In the genomic region with DNA sequence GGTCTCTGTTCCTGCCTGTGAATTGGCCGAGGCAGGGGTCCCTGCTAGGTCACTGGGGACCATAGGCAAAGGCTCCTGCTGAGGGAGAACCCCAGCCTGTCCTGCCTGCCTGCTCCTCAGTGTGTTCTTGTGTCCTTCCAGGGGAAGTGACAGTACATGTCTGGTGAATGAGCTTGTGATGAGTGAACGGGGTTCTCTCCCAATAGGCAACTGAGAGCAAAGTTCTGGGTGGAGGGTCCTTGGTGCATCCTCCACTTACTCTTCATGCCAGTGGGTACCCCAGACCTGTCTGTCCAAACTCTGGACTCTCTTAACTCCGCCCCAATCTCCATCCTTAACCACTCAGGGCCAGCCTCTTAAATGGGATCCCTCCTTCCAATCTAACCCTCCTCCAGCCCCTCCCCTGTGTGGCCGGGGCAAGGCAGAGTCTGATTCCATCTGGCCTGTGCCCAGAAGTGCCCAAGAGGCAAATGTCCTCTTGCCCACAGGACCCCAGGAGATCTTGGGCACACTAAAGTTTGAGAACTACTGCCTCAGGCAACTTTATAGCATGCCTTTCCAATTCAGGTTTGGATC, we compare ENCODE assay signal across 9 cellular contexts. TPM values are rescaled to one million over a fixed set of nuclear protein-coding genes. Genes with fewer than 3 reads are reported as not detected.
DNase-seq lines count a peak whose midpoint lies in the region; ATAC-seq and TF ChIP-seq lines count a peak whose summit lies in the region.
"Had no signal": no experiment of that assay in that cellular context is flagged by ENCODE, and none has a peak within 500 bp of the region (broad histone marks: within the 10 kb centered on the region; RNA-seq: fewer than 3 reads in every experiment).

No MANE protein-coding gene starts in this region.

- ATAC-seq in heart left ventricle (no peak), Right ventricle myocardium inferior (no peak), lower lobe of right lung (no peak)

- WGBS in heart left ventricle, 4 donors = 49 to 66% (median 58%) methylated on average over 3 to 4 of the region's 4 CpGs

- no peak overlapping the region for H3K27ac Mint-ChIP-seq in type B pancreatic cell

- no peak for DNase-seq in heart left ventricle
- DNase-seq in Right ventricle myocardium inferior (ENCODE audit: missing footprints) = no peak
- peak; percentile 31 for DNase-seq in adipocyte (ENCODE audit: low read depth)
- no peak for DNase-seq in lower lobe of right lung
- DNase-seq in type B pancreatic cell (ENCODE audit: extremely low spot score, unreplicated experiment) = no peak
- DNase-seq in NCI-H1092 (lab: John Stamatoyannopoulos, UW) = no peak
- no peak for DNase-seq in A172 (ENCODE audit: low spot score)
- no peak for DNase-seq in WERI-Rb-1
- DNase-seq: NCI-H226 had no signal

- H3K36me3 Mint-ChIP-seq in type B pancreatic cell = no peaks in the 10 kb centered on the region

- peak overlapping the region in 1 of 12 donors; percentile 82 for H3K4me3 ChIP-seq in heart left ventricle
- peak overlapping the region; percentile 86 for H3K4me3 ChIP-seq in adipocyte (ENCODE audit: low read length)
- peak overlapping the region; percentile 87 for H3K4me3 ChIP-seq in lower lobe of right lung
- no peak overlapping the region for H3K4me3 ChIP-seq in WERI-Rb-1 (ENCODE audit: low read depth, low read length)

- H3K4me1 Mint-ChIP-seq in type B pancreatic cell (ENCODE audit: unreplicated experiment) = peaks cover 4% of the 10 kb centered on the region

- no peak overlapping the region for H3K9ac ChIP-seq in adipocyte (ENCODE audit: low read length)

- H3K4me1 ChIP-seq in heart left ventricle (peaks cover 0 to 34% (median 18%) of the 10 kb centered on the region in 12 donors), adipocyte (ENCODE audit: control insufficient read depth, insufficient read depth, low read length) (peaks cover 15% of the 10 kb centered on the region), lower lobe of right lung (peaks cover 23% of the 10 kb centered on the region)

- no peaks in the 10 kb centered on the region for H3K27me3 Mint-ChIP-seq in type B pancreatic cell

- no peaks in the 10 kb centered on the region for H3K9me3 ChIP-seq in heart left ventricle
- no peaks in the 10 kb centered on the region for H3K9me3 ChIP-seq in adipocyte (ENCODE audit: control insufficient read depth, low read length)
- H3K9me3 ChIP-seq in lower lobe of right lung = no peaks in the 10 kb centered on the region
- H3K9me3 ChIP-seq in WERI-Rb-1 (ENCODE audit: severe bottlenecking) = no peaks in the 10 kb centered on the region

- no peak for TF ChIP-seq CTCF in heart left ventricle (IDR thresholded peaks at IDR 0.05)
- TF ChIP-seq CTCF in lower lobe of right lung (IDR thresholded peaks at IDR 0.05) = no peak
- TF ChIP-seq CTCF in type B pancreatic cell (conservative IDR thresholded peaks at IDR 0.05) = no peak
- no peak for TF ChIP-seq CTCF in WERI-Rb-1 (IDR thresholded peaks at IDR 0.05; ENCODE audit: low read depth, low read length)

- no peak for TF ChIP-seq POLR2A in heart left ventricle (IDR thresholded peaks at IDR 0.05)

- H3K36me3 ChIP-seq in heart left ventricle = peaks cover 0 to 33% (median 23%) of the 10 kb centered on the region in 9 donors
- H3K36me3 ChIP-seq in adipocyte (ENCODE audit: control insufficient read depth, insufficient read depth, low read length, severe bottlenecking) = peaks cover 8% of the 10 kb centered on the region
- H3K36me3 ChIP-seq in lower lobe of right lung = peaks cover 38% of the 10 kb centered on the region
- H3K36me3 ChIP-seq in WERI-Rb-1 = no peaks in the 10 kb centered on the region

- H3K4me3 Mint-ChIP-seq in type B pancreatic cell = peak overlapping the region; percentile 87

- no peaks in the 10 kb centered on the region for H3K27me3 ChIP-seq in heart left ventricle
- H3K27me3 ChIP-seq in adipocyte (replicated peaks; ENCODE audit: control insufficient read depth, insufficient read depth, low read length) = no peaks in the 10 kb centered on the region
- no peaks in the 10 kb centered on the region for H3K27me3 ChIP-seq in lower lobe of right lung (ENCODE audit: low read depth)
- no peaks in the 10 kb centered on the region for H3K27me3 ChIP-seq in WERI-Rb-1 (ENCODE audit: insufficient read depth, low read depth, severe bottlenecking)

- H3K27ac ChIP-seq in heart left ventricle (peak overlapping the region in 8 of 12 donors; percentile 19 to 94 (median 80)), lower lobe of right lung (peak overlapping the region; percentile 94), WERI-Rb-1 (no peak overlapping the region)

- intact Hi-C loops in heart left ventricle (cut with DNase I) = no loop called here
- intact Hi-C loops in Right ventricle myocardium inferior (cut with DNase I) = no loop called here
- intact Hi-C loops in lower lobe of right lung (cut with DNase I) = no loop called here

- H3K9me3 Mint-ChIP-seq in type B pancreatic cell = no peaks in the 10 kb centered on the region

RNA-seq across cellular contexts. Expression of a gene that starts 2.0 kb away (rescaled TPM):
- 1 to 10 TPM; 3.3 to 8.1 (median 4.5) TPM for total RNA-seq in heart left ventricle
- polyA plus RNA-seq in heart left ventricle = 1 to 10 TPM; 3.4 to 6.3 TPM
- 6.2 TPM for total RNA-seq in Right ventricle myocardium inferior
- total RNA-seq in lower lobe of right lung = 12.8 TPM
- 8.0 and 12.6 TPM in 2 replicates for total RNA-seq in type B pancreatic cell (ENCODE audit: low replicate concordance)
- 0.96 and 2.3 TPM in 2 replicates for total RNA-seq in A172 (2014; rRNA removed; shearing (Covaris generic))

RNA-seq across cellular contexts. Expression of a gene that starts 26.9 kb away (rescaled TPM):
- total RNA-seq in heart left ventricle (1 to 10 TPM in 1 of 9 donors, not detected in 8; 2.2 TPM), Right ventricle myocardium inferior (not detected), lower lobe of right lung (15.4 TPM), type B pancreatic cell (ENCODE audit: low replicate concordance) (3.2 and 3.6 TPM in 2 replicates)
- polyA plus RNA-seq in heart left ventricle = under 1 TPM in 1 of 2 donors, not detected in 1; 0.08 TPM
- total RNA-seq in A172 (2014; rRNA removed; shearing (Covaris generic)) = 1.5 TPM in 1 of 2 replicates, not detected in the other

RNA-seq across cellular contexts. Expression of a gene that starts 47.4 kb away (rescaled TPM):
- 10 to 100 TPM; 14.6 to 57.4 (median 27.1) TPM for total RNA-seq in heart left ventricle
- 10 to 100 TPM; 21.6 to 39.8 TPM for polyA plus RNA-seq in heart left ventricle
- 24.0 TPM for total RNA-seq in Right ventricle myocardium inferior
- 26.3 TPM for total RNA-seq in lower lobe of right lung
- total RNA-seq in type B pancreatic cell (ENCODE audit: low replicate concordance) = 28.0 and 44.6 TPM in 2 replicates
- total RNA-seq in A172 (2014; rRNA removed; shearing (Covaris generic)) = 49.0 and 60.3 TPM in 2 replicates
